In the genomic region with DNA sequence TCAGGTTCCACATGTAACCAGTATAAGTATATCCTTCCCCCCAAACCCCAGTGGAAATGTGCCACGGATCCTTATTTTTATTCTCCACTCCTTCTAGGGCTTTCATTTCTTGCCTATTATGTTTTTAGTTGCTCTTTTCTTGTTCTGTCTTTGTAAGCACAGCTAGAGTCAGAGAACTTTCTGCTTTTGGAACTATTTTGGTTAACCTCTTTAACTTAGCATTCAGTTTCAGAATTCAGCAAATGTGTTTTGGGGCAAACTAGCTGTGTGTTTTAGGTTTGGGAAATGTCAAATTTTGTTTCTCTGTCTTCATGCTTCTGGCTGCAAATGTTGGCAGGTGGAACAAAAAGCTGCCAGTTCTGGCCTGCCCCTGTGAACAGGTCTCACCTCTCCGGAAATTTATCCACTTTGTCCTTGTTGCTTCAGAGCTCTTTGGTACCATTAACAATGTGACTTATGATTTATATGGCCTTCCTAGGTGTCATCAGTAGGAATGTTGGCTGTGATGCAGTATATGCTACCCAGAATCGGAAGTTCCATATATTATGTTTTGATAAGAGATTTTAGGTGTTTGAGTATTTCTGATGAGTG, we compare ENCODE assay signal across 22 cellular contexts.
DNase-seq lines count a peak whose midpoint lies in the region; ATAC-seq, FAIRE-seq and TF ChIP-seq lines count a peak whose summit lies in the region.
"Had no signal": no experiment of that assay in that cellular context is flagged by ENCODE, and none has a peak within 500 bp of the region (broad histone marks: within the 10 kb centered on the region; RNA-seq: fewer than 3 reads in every experiment).

No MANE protein-coding gene starts in this region.

- H3K27ac ChIP-seq in GM23338 (ENCODE audit: low read depth), result no peak overlapping the region
- H3K27ac ChIP-seq: neutrophil, psoas muscle, suprapubic skin had no signal

- H3K36me3 ChIP-seq in GM23338 (ENCODE audit: insufficient read depth), result no peaks in the 10 kb centered on the region
- H3K36me3 ChIP-seq: esophagus squamous epithelium, gastroesophageal sphincter, neutrophil, suprapubic skin had no signal

- H3K4me1 ChIP-seq in GM23338 (ENCODE audit: insufficient read depth), result peaks cover 12% of the 10 kb centered on the region
- H3K4me1 ChIP-seq: psoas muscle had no signal

- no peaks in the 10 kb centered on the region for H3K79me2 ChIP-seq in GM23338 (replicated peaks; ENCODE audit: insufficient read depth)

- H4K20me1 ChIP-seq in GM23338 (replicated peaks; ENCODE audit: insufficient read depth), result no peaks in the 10 kb centered on the region

- no peak overlapping the region for H3K4me2 ChIP-seq in GM23338

- H3K36me3 Mint-ChIP-seq in GM23338 (ENCODE audit: low read depth) (no peaks in the 10 kb centered on the region), T-helper 17 cell (ENCODE audit: low read depth) (peaks cover 7% of the 10 kb centered on the region)
- H3K36me3 Mint-ChIP-seq: activated naive CD4-positive, alpha-beta T cell treated with anti-CD3 and anti-CD28 coated beads, Interleukin-2, amount 50 U/mL, for 72 hours had no signal

- H3K4me3 Mint-ChIP-seq in GM23338, result no peak overlapping the region
- H3K4me3 Mint-ChIP-seq in T-helper 17 cell, result no peak overlapping the region
- H3K4me3 Mint-ChIP-seq: CD4-positive, alpha-beta memory T cell had no signal

- DNase-seq in GM12891 (ENCODE audit: insufficient read length, low spot score) (no peak), GM23338 (ENCODE audit: low spot score) (no peak), T-helper 17 cell (no peak), left lobe of liver (ENCODE audit: low spot score) (no peak), NCI-H128 (lab: John Stamatoyannopoulos, UW; ENCODE audit: unreplicated experiment) (no peak), glomerular visceral epithelial cell (ENCODE audit: extremely low spot score) (no peak), T-helper 9 cell (no peak)
- DNase-seq: activated CD4-positive, CD25-positive, alpha-beta regulatory T cell treated with anti-CD3 and anti-CD28 coated beads, Interleukin-2, amount 50 U/mL, for 72 hours; activated T-cell treated with anti-CD3 and anti-CD28 coated beads, Interleukin-2, amount 50 U/mL, for 48 hours; CD4-positive, alpha-beta memory T cell; DMS 273 treated with DMSO at 0.1 percent for 48 hours; effector memory CD4-positive, alpha-beta T cell; esophagus squamous epithelium; NCI-H1417 treated with DMSO at 0.1 percent for 48 hours; psoas muscle; SIG-M5 had no signal

- no peaks in the 10 kb centered on the region for H3K9me3 ChIP-seq in T-helper 17 cell (ENCODE audit: control insufficient read depth, low read length, poor library complexity, severe bottlenecking)
- H3K9me3 ChIP-seq: esophagus squamous epithelium, gastroesophageal sphincter, neutrophil, psoas muscle, suprapubic skin had no signal

- peak; percentile 69 for FAIRE-seq in GM12891 (lab: Jason Lieb, UNC)
- FAIRE-seq: TTC549 had no signal

- H3K4me1 Mint-ChIP-seq in GM23338 (peaks cover 29% of the 10 kb centered on the region), T-helper 17 cell (peaks cover 20% of the 10 kb centered on the region)

- H3F3A ChIP-seq in GM23338 (replicated peaks; ENCODE audit: low read depth), result no peaks in the 10 kb centered on the region

- H3K9me2 ChIP-seq in GM23338 (ENCODE audit: insufficient read depth), result no peaks in the 10 kb centered on the region

- no peaks in the 10 kb centered on the region for H3K9me3 Mint-ChIP-seq in GM23338
- H3K9me3 Mint-ChIP-seq: activated naive CD4-positive, alpha-beta T cell treated with anti-CD3 and anti-CD28 coated beads, Interleukin-2, amount 50 U/mL, for 72 hours had no signal

- ATAC-seq in GM23338 (no peak), T-helper 17 cell (no peak), left lobe of liver (peak; percentile 62)
- ATAC-seq: activated naive CD4-positive, alpha-beta T cell treated with anti-CD3 and anti-CD28 coated beads, Interleukin-2, amount 50 U/mL, for 72 hours; gastroesophageal sphincter; psoas muscle had no signal

- H3K27me3 ChIP-seq in GM23338 (ENCODE audit: insufficient read depth), result no peaks in the 10 kb centered on the region
- H3K27me3 ChIP-seq: esophagus squamous epithelium, gastroesophageal sphincter, neutrophil, suprapubic skin had no signal

- TF ChIP-seq CTCF in GM23338 (conservative IDR thresholded peaks at IDR 0.05; ENCODE audit: low read depth in 2 of 2), result no peak

- no peak for TF ChIP-seq POLR2A in GM12891 (IDR thresholded peaks at IDR 0.05; ENCODE audit: low read depth, low read length)

- H3K27me3 Mint-ChIP-seq in GM23338 (ENCODE audit: insufficient read depth, low read depth, poor library complexity) (no peaks in the 10 kb centered on the region), T-helper 17 cell (no peaks in the 10 kb centered on the region)
- H3K27me3 Mint-ChIP-seq: CD4-positive, alpha-beta memory T cell had no signal

- no peak overlapping the region for H3K4me3 ChIP-seq in GM23338
- H3K4me3 ChIP-seq: esophagus squamous epithelium, gastroesophageal sphincter, lung, psoas muscle, suprapubic skin had no signal

- H3K27ac Mint-ChIP-seq in GM23338 (peak overlapping the region; percentile 5; the same call in 1 of the 2 replicates), T-helper 17 cell (peak overlapping the region; percentile 27)
- H3K27ac Mint-ChIP-seq: activated naive CD4-positive, alpha-beta T cell treated with anti-CD3 and anti-CD28 coated beads, Interleukin-2, amount 50 U/mL, for 72 hours had no signal

- no peak overlapping the region for H2AFZ ChIP-seq in GM23338

TF ChIP-seq in GM12891, 5 proteins besides CTCF, POLR2A, EP300 and RAD21:
- TF ChIP-seq POLR2AphosphoS5 (IDR thresholded peaks at IDR 0.05; ENCODE audit: low read depth, low read length) (no peak), TAF1 (IDR thresholded peaks at IDR 0.05; ENCODE audit: low read depth, low read length) (no peak), SPI1 (IDR thresholded peaks at IDR 0.05; ENCODE audit: low read depth, low read length) (no peak), PAX5 (IDR thresholded peaks at IDR 0.05; ENCODE audit: insufficient read depth, low read length, severe bottlenecking) (no peak), POU2F2 (IDR thresholded peaks at IDR 0.05; ENCODE audit: low read depth, low read length) (no peak)
TF ChIP-seq in GM12891: peak in this region for 0.

TF ChIP-seq in GM23338, 12 proteins besides CTCF, POLR2A, EP300 and RAD21 (continues in another document):
- no peak for TF ChIP-seq EZH2phosphoT487 (IDR thresholded peaks at IDR 0.05; ENCODE audit: unreplicated experiment)
- TF ChIP-seq POLR2AphosphoS5 (IDR thresholded peaks at IDR 0.05; ENCODE audit: low read depth), result no peak
- no peak for TF ChIP-seq ZNF114 (CRISPR knock-in tag; IDR thresholded peaks at IDR 0.05)
- TF ChIP-seq, protein P1, sequence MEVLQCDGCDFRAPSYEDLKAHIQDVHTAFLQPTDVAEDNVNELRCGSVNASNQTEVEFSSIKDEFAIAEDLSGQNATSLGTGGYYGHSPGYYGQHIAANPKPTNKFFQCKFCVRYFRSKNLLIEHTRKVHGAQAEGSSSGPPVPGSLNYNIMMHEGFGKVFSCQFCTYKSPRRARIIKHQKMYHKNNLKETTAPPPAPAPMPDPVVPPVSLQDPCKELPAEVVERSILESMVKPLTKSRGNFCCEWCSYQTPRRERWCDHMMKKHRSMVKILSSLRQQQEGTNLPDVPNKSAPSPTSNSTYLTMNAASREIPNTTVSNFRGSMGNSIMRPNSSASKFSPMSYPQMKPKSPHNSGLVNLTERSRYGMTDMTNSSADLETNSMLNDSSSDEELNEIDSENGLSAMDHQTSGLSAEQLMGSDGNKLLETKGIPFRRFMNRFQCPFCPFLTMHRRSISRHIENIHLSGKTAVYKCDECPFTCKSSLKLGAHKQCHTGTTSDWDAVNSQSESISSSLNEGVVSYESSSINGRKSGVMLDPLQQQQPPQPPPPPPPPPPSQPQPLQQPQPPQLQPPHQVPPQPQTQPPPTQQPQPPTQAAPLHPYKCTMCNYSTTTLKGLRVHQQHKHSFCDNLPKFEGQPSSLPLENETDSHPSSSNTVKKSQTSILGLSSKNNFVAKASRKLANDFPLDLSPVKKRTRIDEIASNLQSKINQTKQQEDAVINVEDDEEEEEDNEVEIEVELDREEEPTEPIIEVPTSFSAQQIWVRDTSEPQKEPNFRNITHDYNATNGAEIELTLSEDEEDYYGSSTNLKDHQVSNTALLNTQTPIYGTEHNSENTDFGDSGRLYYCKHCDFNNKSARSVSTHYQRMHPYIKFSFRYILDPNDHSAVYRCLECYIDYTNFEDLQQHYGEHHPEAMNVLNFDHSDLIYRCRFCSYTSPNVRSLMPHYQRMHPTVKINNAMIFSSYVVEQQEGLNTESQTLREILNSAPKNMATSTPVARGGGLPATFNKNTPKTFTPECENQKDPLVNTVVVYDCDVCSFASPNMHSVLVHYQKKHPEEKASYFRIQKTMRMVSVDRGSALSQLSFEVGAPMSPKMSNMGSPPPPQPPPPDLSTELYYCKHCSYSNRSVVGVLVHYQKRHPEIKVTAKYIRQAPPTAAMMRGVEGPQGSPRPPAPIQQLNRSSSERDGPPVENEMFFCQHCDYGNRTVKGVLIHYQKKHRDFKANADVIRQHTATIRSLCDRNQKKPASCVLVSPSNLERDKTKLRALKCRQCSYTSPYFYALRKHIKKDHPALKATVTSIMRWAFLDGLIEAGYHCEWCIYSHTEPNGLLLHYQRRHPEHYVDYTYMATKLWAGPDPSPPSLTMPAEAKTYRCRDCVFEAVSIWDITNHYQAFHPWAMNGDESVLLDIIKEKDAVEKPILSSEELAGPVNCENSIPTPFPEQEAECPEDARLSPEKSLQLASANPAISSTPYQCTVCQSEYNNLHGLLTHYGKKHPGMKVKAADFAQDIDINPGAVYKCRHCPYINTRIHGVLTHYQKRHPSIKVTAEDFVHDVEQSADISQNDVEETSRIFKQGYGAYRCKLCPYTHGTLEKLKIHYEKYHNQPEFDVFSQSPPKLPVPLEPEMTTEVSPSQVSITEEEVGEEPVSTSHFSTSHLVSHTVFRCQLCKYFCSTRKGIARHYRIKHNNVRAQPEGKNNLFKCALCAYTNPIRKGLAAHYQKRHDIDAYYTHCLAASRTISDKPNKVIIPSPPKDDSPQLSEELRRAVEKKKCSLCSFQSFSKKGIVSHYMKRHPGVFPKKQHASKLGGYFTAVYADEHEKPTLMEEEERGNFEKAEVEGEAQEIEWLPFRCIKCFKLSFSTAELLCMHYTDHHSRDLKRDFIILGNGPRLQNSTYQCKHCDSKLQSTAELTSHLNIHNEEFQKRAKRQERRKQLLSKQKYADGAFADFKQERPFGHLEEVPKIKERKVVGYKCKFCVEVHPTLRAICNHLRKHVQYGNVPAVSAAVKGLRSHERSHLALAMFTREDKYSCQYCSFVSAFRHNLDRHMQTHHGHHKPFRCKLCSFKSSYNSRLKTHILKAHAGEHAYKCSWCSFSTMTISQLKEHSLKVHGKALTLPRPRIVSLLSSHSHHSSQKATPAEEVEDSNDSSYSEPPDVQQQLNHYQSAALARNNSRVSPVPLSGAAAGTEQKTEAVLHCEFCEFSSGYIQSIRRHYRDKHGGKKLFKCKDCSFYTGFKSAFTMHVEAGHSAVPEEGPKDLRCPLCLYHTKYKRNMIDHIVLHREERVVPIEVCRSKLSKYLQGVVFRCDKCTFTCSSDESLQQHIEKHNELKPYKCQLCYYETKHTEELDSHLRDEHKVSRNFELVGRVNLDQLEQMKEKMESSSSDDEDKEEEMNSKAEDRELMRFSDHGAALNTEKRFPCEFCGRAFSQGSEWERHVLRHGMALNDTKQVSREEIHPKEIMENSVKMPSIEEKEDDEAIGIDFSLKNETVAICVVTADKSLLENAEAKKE (CRISPR knock-in tag; IDR thresholded peaks at IDR 0.05), result no peak
- TF ChIP-seq STAT1 (IDR thresholded peaks at IDR 0.05; ENCODE audit: unreplicated experiment), result no peak
